In genomic region chr11:23226331-23226909, GRCh38 we compare ENCODE assay signal across 28 cellular contexts.
A peak's percentile ranks its signal among the peaks of the same experiment; 100 is the strongest.
DNase-seq lines count a peak whose midpoint lies in the region; ATAC-seq and TF ChIP-seq lines count a peak whose summit lies in the region.
"Had no signal": no experiment of that assay in that cellular context is flagged by ENCODE, and none has a peak within 500 bp of the region (broad histone marks: within the 10 kb centered on the region; RNA-seq: fewer than 3 reads in every experiment).

No MANE protein-coding gene starts in this region.

- no peaks in the 10 kb centered on the region for H3K27me3 Mint-ChIP-seq in type B pancreatic cell
- H3K27me3 Mint-ChIP-seq: activated naive CD8-positive, alpha-beta T cell treated with anti-CD3 and anti-CD28 coated beads, Interleukin-2, amount 10 ng/mL, durations not matched to agents 7 days and 5 days; CD4-positive, CD25-positive, alpha-beta regulatory T cell; memory B cell had no signal

- peaks cover 5% of the 10 kb centered on the region for H3K9me3 Mint-ChIP-seq in type B pancreatic cell
- H3K9me3 Mint-ChIP-seq: immature natural killer cell, neural crest cell had no signal

- TF ChIP-seq CTCF in choroid plexus epithelial cell (conservative IDR thresholded peaks at IDR 0.05; ENCODE audit: low read depth, low read length): no peak
- TF ChIP-seq CTCF in type B pancreatic cell (conservative IDR thresholded peaks at IDR 0.05): no peak

- no peak overlapping the region for H3K4me3 ChIP-seq in choroid plexus epithelial cell (ENCODE audit: low read depth, low read length)
- H3K4me3 ChIP-seq: body of pancreas, right atrium auricular region, spleen, tibial nerve had no signal

- H3K4me1 Mint-ChIP-seq in type B pancreatic cell (ENCODE audit: unreplicated experiment): peaks cover 11% of the 10 kb centered on the region
- H3K4me1 Mint-ChIP-seq: activated naive CD8-positive, alpha-beta T cell treated with anti-CD3 and anti-CD28 coated beads, Interleukin-2, amount 10 ng/mL, durations not matched to agents 7 days and 5 days; CD4-positive, CD25-positive, alpha-beta regulatory T cell; immature natural killer cell; memory B cell; neural crest cell had no signal

- no peak overlapping the region for H3K4me3 Mint-ChIP-seq in type B pancreatic cell
- H3K4me3 Mint-ChIP-seq: activated naive CD8-positive, alpha-beta T cell treated with anti-CD3 and anti-CD28 coated beads, Interleukin-2, amount 10 ng/mL, durations not matched to agents 7 days and 5 days; CD4-positive, CD25-positive, alpha-beta regulatory T cell; immature natural killer cell; memory B cell; neural crest cell had no signal

- H3K27ac Mint-ChIP-seq in type B pancreatic cell: no peak overlapping the region
- H3K27ac Mint-ChIP-seq: activated naive CD8-positive, alpha-beta T cell treated with anti-CD3 and anti-CD28 coated beads, Interleukin-2, amount 10 ng/mL, durations not matched to agents 7 days and 5 days; CD4-positive, CD25-positive, alpha-beta regulatory T cell; immature natural killer cell; memory B cell had no signal

- ATAC-seq in HG03135 (IDR thresholded peaks at IDR 0.05; ENCODE audit: unreplicated experiment): no peak
- ATAC-seq in GM18511 (IDR thresholded peaks at IDR 0.05; ENCODE audit: unreplicated experiment): no peak
- ATAC-seq: body of pancreas had no signal

- DNase-seq in AG08396 (ENCODE audit: low spot score) (peak; percentile 5), M059J (ENCODE audit: low read depth) (peak; percentile 35), choroid plexus epithelial cell (ENCODE audit: low read depth) (peak; percentile 25), iris pigment epithelial cell (ENCODE audit: low read depth) (peak; percentile 29), NCI-H1105 treated with DMSO at 0.1 percent for 48 hours (lab: John Stamatoyannopoulos, UW) (no peak), type B pancreatic cell (ENCODE audit: extremely low spot score, unreplicated experiment) (no peak)
- DNase-seq: activated CD4-positive, alpha-beta T cell treated with anti-CD3 and anti-CD28 coated beads for 4 hours; activated effector memory CD4-positive, alpha-beta T cell treated with anti-CD3 and anti-CD28 coated beads, Interleukin-2, amount 50 U/mL, for 16 hours; activated naive CD8-positive, alpha-beta T cell treated with anti-CD3 and anti-CD28 coated beads, Interleukin-2, amount 10 ng/mL, durations not matched to agents 7 days and 5 days; activated T-cell treated with anti-CD3 and anti-CD28 coated beads, Interleukin-2, amount 50 U/mL, for 1 hour; body of pancreas; CD4-positive, CD25-positive, alpha-beta regulatory T cell; effector CD4-positive, alpha-beta T cell; hypothalamus; immature natural killer cell; Karpas-422; MV-4-11; NCI-H446 treated with DMSO at 0.1 percent for 48 hours; OCI-M1; spleen; stimulated activated CD4-positive, alpha-beta T cell treated with anti-CD3 and anti-CD28 coated beads, Interleukin-2, amount 100 ng/mL, for 48 hours; T-helper 2 cell had no signal

- no peaks in the 10 kb centered on the region for H3K36me3 Mint-ChIP-seq in type B pancreatic cell
- H3K36me3 Mint-ChIP-seq: activated naive CD8-positive, alpha-beta T cell treated with anti-CD3 and anti-CD28 coated beads, Interleukin-2, amount 10 ng/mL, durations not matched to agents 7 days and 5 days; CD4-positive, CD25-positive, alpha-beta regulatory T cell; memory B cell had no signal

Comparison
In these comparisons a context has a peak if more than half of its experiments do, and no peak if none do; other contexts are left out.
1. DNase-seq: peak in AG08396 (single experiment), M059J (single experiment), choroid plexus epithelial cell (single experiment) and iris pigment epithelial cell (single experiment); none in NCI-H1105 treated with DMSO at 0.1 percent for 48 hours (single experiment) and type B pancreatic cell (single experiment).